8 cellular contexts compared by ENCODE assay signal in genomic region chr15:63601727-63602185, GRCh38. TPM values are rescaled to one million over a fixed set of nuclear protein-coding genes. Genes with fewer than 3 reads are reported as not detected.
DNase-seq lines count a peak whose midpoint lies in the region; ATAC-seq and TF ChIP-seq lines count a peak whose summit lies in the region.

No MANE protein-coding gene starts in this region.

- peaks cover 18% of the 10 kb centered on the region for H3K4me1 ChIP-seq in HUES6 (ENCODE audit: control insufficient read depth, insufficient read depth, low read length)

- DNase-seq in BJ (ENCODE audit: low read depth) = no peak
- no peak for DNase-seq in fibroblast of the aortic adventitia (ENCODE audit: low read depth)
- no peak for DNase-seq in skeletal muscle cell (ENCODE audit: low read depth)
- DNase-seq in NCI-H1694 treated with DMSO at 0.1 percent for 48 hours (lab: John Stamatoyannopoulos, UW) = no peak
- no peak for DNase-seq in putamen (ENCODE audit: low spot score)

- ATAC-seq in HG03108 (IDR thresholded peaks at IDR 0.05; ENCODE audit: unreplicated experiment) = no peak

- H4K20me1 ChIP-seq in SU-DHL-6 (ENCODE audit: low read depth, low read length) = no peaks in the 10 kb centered on the region

- H3F3A ChIP-seq in SU-DHL-6 (ENCODE audit: insufficient read depth) = peaks cover 32% of the 10 kb centered on the region

- TF ChIP-seq CTCF in BJ (IDR thresholded peaks at IDR 0.05; ENCODE audit: insufficient read depth, low read depth, low read length) = no peak
- TF ChIP-seq CTCF in SU-DHL-6 (IDR thresholded peaks at IDR 0.05; ENCODE audit: insufficient read depth, low read length, poor library complexity, severe bottlenecking) = no peak
- no peak for TF ChIP-seq CTCF in fibroblast of the aortic adventitia (IDR thresholded peaks at IDR 0.05; ENCODE audit: insufficient read depth, low read length)

- H3K27me3 ChIP-seq in BJ (ENCODE audit: control insufficient read depth, insufficient read depth, low read length) = no peaks in the 10 kb centered on the region
- H3K27me3 ChIP-seq in HUES6 (ENCODE audit: control insufficient read depth, insufficient read depth, low read length) = peaks cover 30% of the 10 kb centered on the region
- no peaks in the 10 kb centered on the region for H3K27me3 ChIP-seq in SU-DHL-6 (ENCODE audit: low read length)

- H2AFZ ChIP-seq in SU-DHL-6 (ENCODE audit: low read depth, low read length, severe bottlenecking) = peak overlapping the region; percentile 83

- H3K4me2 ChIP-seq in SU-DHL-6 (ENCODE audit: low read depth, low read length, poor library complexity, severe bottlenecking) = peak overlapping the region; percentile 68

- H3K36me3 ChIP-seq in BJ (ENCODE audit: control insufficient read depth, insufficient read depth, low read length) (peaks cover 2% of the 10 kb centered on the region), HUES6 (ENCODE audit: control insufficient read depth, insufficient read depth, low read length) (no peaks in the 10 kb centered on the region), SU-DHL-6 (ENCODE audit: low read length) (no peaks in the 10 kb centered on the region)

- POLR2A ChIA-PET in BJ (lab: Charles Lee) = interaction anchor here (0.6 kb wide), 1 partner anchor 118 kb away, joined by 3 read pairs; no protein-coding TSS in a partner anchor

- H3K4me3 ChIP-seq in BJ (ENCODE audit: low read depth, low read length) = peak overlapping the region; percentile 81
- peak overlapping the region; percentile 73 for H3K4me3 ChIP-seq in HUES6 (ENCODE audit: low read depth, low read length)
- H3K4me3 ChIP-seq in SU-DHL-6 (ENCODE audit: insufficient read depth, low read length, poor library complexity, severe bottlenecking) = peak overlapping the region; percentile 69
- H3K4me3 ChIP-seq in fibroblast of the aortic adventitia (ENCODE audit: low read depth, low read length) = peak overlapping the region; percentile 80
- peak overlapping the region; percentile 76 for H3K4me3 ChIP-seq in skeletal muscle cell (ENCODE audit: low read depth, low read length)

- no peaks in the 10 kb centered on the region for H3K79me2 ChIP-seq in SU-DHL-6 (ENCODE audit: insufficient read depth, low read length)

- H3K9ac ChIP-seq in HUES6 (ENCODE audit: low read length) (peak overlapping the region; percentile 62), SU-DHL-6 (ENCODE audit: low read length) (peak overlapping the region; percentile 83)

- CTCF ChIA-PET in BJ (lab: Yijun Ruan, JAX) = interaction anchor here (0.6 to 1.4 kb wide), 4 partner anchors 8 to 833 kb away, joined by 3 to 4 read pairs (median 4); no protein-coding TSS in a partner anchor

- no peaks in the 10 kb centered on the region for H3K9me2 ChIP-seq in SU-DHL-6 (replicated peaks; ENCODE audit: insufficient read depth, low read length)

- H3K9me3 ChIP-seq in HUES6 (ENCODE audit: control insufficient read depth, insufficient read depth, low read depth, low read length) (no peaks in the 10 kb centered on the region), SU-DHL-6 (ENCODE audit: insufficient read depth, low read length) (no peaks in the 10 kb centered on the region)

- no peak overlapping the region for H3K27ac ChIP-seq in HUES6 (ENCODE audit: low read depth, low read length)
- peak overlapping the region; percentile 68; the same call in 1 of the 2 replicates for H3K27ac ChIP-seq in SU-DHL-6 (ENCODE audit: low read depth, low read length)

RNA-seq across cellular contexts. Expression of gene FBXL22, which starts 4.6 kb away (rescaled TPM):
- polyA plus RNA-seq in BJ (2011; rRNA removed) = 1.5 and 3.8 TPM in 2 replicates
- polyA minus RNA-seq in BJ (2011; rRNA and poly(A)+ RNA removed) = 1.4 and 1.7 TPM in 2 replicates
- 0.54 and 0.65 TPM in 2 replicates for total RNA-seq in fibroblast of the aortic adventitia (ENCODE audit: low replicate concordance)
